In genomic region chr12:28294300-28294699, GRCh38 we compare ENCODE assay signal across 18 cellular contexts.
DNase-seq lines count a peak whose midpoint lies in the region; ATAC-seq and TF ChIP-seq lines count a peak whose summit lies in the region.
"Had no signal": no experiment of that assay in that cellular context is flagged by ENCODE, and none has a peak within 500 bp of the region (broad histone marks: within the 10 kb centered on the region; RNA-seq: fewer than 3 reads in every experiment).

No MANE protein-coding gene starts in this region.

- no peaks in the 10 kb centered on the region for H3K4me1 ChIP-seq in sigmoid colon
- H3K4me1 ChIP-seq: Peyer's patch, prostate gland, testis had no signal

- TF ChIP-seq POLR2A in NB4 (IDR thresholded peaks at IDR 0.05; ENCODE audit: extremely low read depth, insufficient read length) (no peak), sigmoid colon (IDR thresholded peaks at IDR 0.05) (no peak)

- POLR2A ChIA-PET in WTC11 (lab: Charles Lee) = no interaction called here

- H3K27ac ChIP-seq in sigmoid colon = no peak overlapping the region
- H3K27ac ChIP-seq: hepatocyte, Peyer's patch, prostate gland, testis had no signal

- peak overlapping the region; percentile 79 for H3K27ac Mint-ChIP-seq in WTC11
- H3K27ac Mint-ChIP-seq in progenitor cell of endocrine pancreas = peak overlapping the region; percentile 84
- H3K27ac Mint-ChIP-seq: activated naive CD4-positive, alpha-beta T cell treated with anti-CD3 and anti-CD28 coated beads for 36 hours; nephron had no signal

- peaks cover 14% of the 10 kb centered on the region for H3K9me3 Mint-ChIP-seq in WTC11
- peaks cover 11% of the 10 kb centered on the region for H3K9me3 Mint-ChIP-seq in progenitor cell of endocrine pancreas (ENCODE audit: low read depth)

- no peak overlapping the region for H3K4me3 Mint-ChIP-seq in WTC11
- H3K4me3 Mint-ChIP-seq in progenitor cell of endocrine pancreas (ENCODE audit: low read depth) = no peak overlapping the region
- H3K4me3 Mint-ChIP-seq: activated naive CD4-positive, alpha-beta T cell treated with anti-CD3 and anti-CD28 coated beads for 36 hours; nephron had no signal

- peak; percentile 55 for ATAC-seq in WTC11

- peaks cover 17% of the 10 kb centered on the region for H3K4me1 Mint-ChIP-seq in WTC11
- H3K4me1 Mint-ChIP-seq in progenitor cell of endocrine pancreas (ENCODE audit: low read depth) = peaks cover 6% of the 10 kb centered on the region
- H3K4me1 Mint-ChIP-seq: nephron had no signal

- H3K4me3 ChIP-seq in NB4 (ENCODE audit: low read depth, low read length) (no peak overlapping the region), sigmoid colon (no peak overlapping the region)
- H3K4me3 ChIP-seq: hepatocyte, Peyer's patch, prostate gland, smooth muscle cell, testis had no signal

- no peaks in the 10 kb centered on the region for H3K27me3 ChIP-seq in sigmoid colon
- H3K27me3 ChIP-seq: hepatocyte, Peyer's patch, testis had no signal

- TF ChIP-seq CTCF in NB4 (IDR thresholded peaks at IDR 0.05; ENCODE audit: low read depth, low read length) (no peak), WTC11 (IDR thresholded peaks at IDR 0.05) (no peak), progenitor cell of endocrine pancreas (IDR thresholded peaks at IDR 0.05; ENCODE audit: unreplicated experiment) (no peak), sigmoid colon (IDR thresholded peaks at IDR 0.05) (no peak)

- DNase-seq in GF-D8 (lab: John Stamatoyannopoulos, UW) = peak; percentile 31
- DNase-seq in NB4 (ENCODE audit: low read depth) = peak; percentile 71
- no peak for DNase-seq in WTC11 (ENCODE audit: low spot score)
- no peak for DNase-seq in progenitor cell of endocrine pancreas (ENCODE audit: low spot score, unreplicated experiment)
- no peak for DNase-seq in activated T-cell treated with anti-CD3 and anti-CD28 coated beads, Interleukin-2, amount 50 U/mL, for 1 hour
- DNase-seq in sigmoid colon = no peak
- no peak for DNase-seq in activated T-cell treated with anti-CD3 and anti-CD28 coated beads, Interleukin-2, amount 50 U/mL, for 48 hours
- DNase-seq in GM19238 (ENCODE audit: insufficient read length, low spot score) = no peak
- DNase-seq: activated CD4-positive, alpha-beta T cell treated with anti-CD3 and anti-CD28 coated beads, Interleukin-2, amount 50 U/mL, for 1 hour; activated naive CD4-positive, alpha-beta T cell treated with anti-CD3 and anti-CD28 coated beads for 36 hours; mesenchymal stem cell; NCI-H1694 treated with DMSO at 0.1 percent for 48 hours; Peyer's patch; testis had no signal

- H3K36me3 Mint-ChIP-seq in WTC11 = peaks cover 24% of the 10 kb centered on the region
- peaks cover 13% of the 10 kb centered on the region for H3K36me3 Mint-ChIP-seq in progenitor cell of endocrine pancreas (ENCODE audit: insufficient read depth)

- intact Hi-C loops in sigmoid colon (cut with DNase I) = no loop called here

- H3K27me3 Mint-ChIP-seq in WTC11 (ENCODE audit: low read depth) (no peaks in the 10 kb centered on the region), progenitor cell of endocrine pancreas (no peaks in the 10 kb centered on the region)

- CTCF ChIA-PET in WTC11 (lab: Charles Lee) = interaction anchor here (0.7 kb wide), 1 partner anchor 8 kb away, joined by 3 read pairs; no protein-coding TSS in a partner anchor

- 86 to 90% methylated on average over 6 of the region's 6 CpGs for WGBS in sigmoid colon, 2 donors

- no peaks in the 10 kb centered on the region for H3K36me3 ChIP-seq in sigmoid colon
- H3K36me3 ChIP-seq: Peyer's patch, prostate gland had no signal

- no peak for TF ChIP-seq EP300 in sigmoid colon (IDR thresholded peaks at IDR 0.05)

- H3K9me3 ChIP-seq in sigmoid colon = peaks cover 3 to 14% (median 6%) of the 10 kb centered on the region in 4 donors
- H3K9me3 ChIP-seq: prostate gland, testis had no signal

TF ChIP-seq in WTC11, 78 proteins besides CTCF, POLR2A, EP300 and RAD21:
- no peak for TF ChIP-seq RELA (CRISPR knock-in tag; IDR thresholded peaks at IDR 0.05; ENCODE audit: borderline replicate concordance)
- no peak for TF ChIP-seq JAZF1 (CRISPR knock-in tag; IDR thresholded peaks at IDR 0.05)
- no peak for TF ChIP-seq USF1 (CRISPR knock-in tag; IDR thresholded peaks at IDR 0.05)

Comparison
In these comparisons a context has a peak if more than half of its experiments do, and no peak if none do; other contexts are left out.
1. DNase-seq: peak in GF-D8 (single experiment) and NB4 (single experiment); none in WTC11 (single experiment), progenitor cell of endocrine pancreas (single experiment), activated T-cell treated with anti-CD3 and anti-CD28 coated beads, Interleukin-2, amount 50 U/mL, for 1 hour (single experiment), sigmoid colon (single experiment), activated T-cell treated with anti-CD3 and anti-CD28 coated beads, Interleukin-2, amount 50 U/mL, for 48 hours (0 of 2) and GM19238 (single experiment).